19 cellular contexts compared by ENCODE assay signal in genomic region chr4:47406408-47406807, GRCh38.
"Had no signal": no experiment of that assay in that cellular context is flagged by ENCODE, and none has a peak within 500 bp of the region (broad histone marks: within the 10 kb centered on the region; RNA-seq: fewer than 3 reads in every experiment).

No MANE protein-coding gene starts in this region.

- H3K27me3 ChIP-seq: heart right ventricle, spleen, testis, tibial nerve, upper lobe of right lung, vagina had no signal

- H3K4me3 ChIP-seq: heart right ventricle, spleen, testis, tibial nerve, upper lobe of right lung, vagina had no signal

- ATAC-seq: esophagus mucosa; heart right ventricle; naive thymus-derived CD8-positive, alpha-beta T cell; sciatic nerve; stimulated activated memory B cell treated with anti-CD40 and anti-IgM and Interleukin-4, amounts not matched to agents 10 μg/mL and 1 μg/mL and 100 μg/mL, for 72 hours; stimulated activated naive CD8-positive, alpha-beta T cell treated with anti-CD3 and anti-CD28 coated beads, Interleukin-15, amount 100 ng/mL, for 72 hours; upper lobe of right lung had no signal

- H3K27ac ChIP-seq: heart right ventricle, spleen, testis, tibial nerve, upper lobe of right lung, vagina had no signal

- DNase-seq: effector memory CD4-positive, alpha-beta T cell; heart right ventricle; hypothalamus; kidney glomerular epithelial cell; naive thymus-derived CD8-positive, alpha-beta T cell; posterior cingulate gyrus; spleen; stimulated activated CD4-positive, alpha-beta T cell treated with anti-CD3 and anti-CD28 coated beads, Interleukin-15, amount 100 ng/mL, for 24 hours; stimulated activated CD4-positive, alpha-beta T cell treated with anti-CD3 and anti-CD28 coated beads, Interleukin-1b, Interleukin-23, amount 100 ng/mL, for 48 hours; stimulated activated CD4-positive, alpha-beta T cell treated with anti-CD3 and anti-CD28 coated beads, Interleukin-4, amount 100 ng/mL, for 24 hours; stimulated activated naive CD8-positive, alpha-beta T cell treated with anti-CD3 and anti-CD28 coated beads, Interleukin-15, amount 100 ng/mL, for 72 hours; testis; upper lobe of right lung had no signal

- H3K27ac Mint-ChIP-seq: naive thymus-derived CD8-positive, alpha-beta T cell; stimulated activated memory B cell treated with anti-CD40 and anti-IgM and Interleukin-4, amounts not matched to agents 10 μg/mL and 1 μg/mL and 100 μg/mL, for 72 hours; stimulated activated naive CD8-positive, alpha-beta T cell treated with anti-CD3 and anti-CD28 coated beads, Interleukin-15, amount 100 ng/mL, for 72 hours had no signal

- H3K4me1 ChIP-seq: heart right ventricle, spleen, testis, tibial nerve, upper lobe of right lung, vagina had no signal

- H3K36me3 Mint-ChIP-seq: naive thymus-derived CD8-positive, alpha-beta T cell; stimulated activated memory B cell treated with anti-CD40 and anti-IgM and Interleukin-4, amounts not matched to agents 10 μg/mL and 1 μg/mL and 100 μg/mL, for 72 hours had no signal

- H3K4me3 Mint-ChIP-seq: naive thymus-derived CD8-positive, alpha-beta T cell; neural crest cell; stimulated activated memory B cell treated with anti-CD40 and anti-IgM and Interleukin-4, amounts not matched to agents 10 μg/mL and 1 μg/mL and 100 μg/mL, for 72 hours; stimulated activated naive CD8-positive, alpha-beta T cell treated with anti-CD3 and anti-CD28 coated beads, Interleukin-15, amount 100 ng/mL, for 72 hours had no signal

- H3K4me1 Mint-ChIP-seq: naive thymus-derived CD8-positive, alpha-beta T cell; neural crest cell; stimulated activated memory B cell treated with anti-CD40 and anti-IgM and Interleukin-4, amounts not matched to agents 10 μg/mL and 1 μg/mL and 100 μg/mL, for 72 hours; stimulated activated naive CD8-positive, alpha-beta T cell treated with anti-CD3 and anti-CD28 coated beads, Interleukin-15, amount 100 ng/mL, for 72 hours had no signal

- H3K9me3 Mint-ChIP-seq: neural crest cell; stimulated activated memory B cell treated with anti-CD40 and anti-IgM and Interleukin-4, amounts not matched to agents 10 μg/mL and 1 μg/mL and 100 μg/mL, for 72 hours; stimulated activated naive CD8-positive, alpha-beta T cell treated with anti-CD3 and anti-CD28 coated beads, Interleukin-15, amount 100 ng/mL, for 72 hours had no signal
